ENCODE assay signal across 9 cellular contexts in genomic region chr9:79883073-79883645, GRCh38.
DNase-seq lines count a peak whose midpoint lies in the region; ATAC-seq and TF ChIP-seq lines count a peak whose summit lies in the region.
"Had no signal": no experiment of that assay in that cellular context is flagged by ENCODE, and none has a peak within 500 bp of the region (broad histone marks: within the 10 kb centered on the region; RNA-seq: fewer than 3 reads in every experiment).

No MANE protein-coding gene starts in this region.

- CTCF ChIA-PET in HEK293T (lab: Yijun Ruan, JAX), result no interaction called here

- DNase-seq in activated CD8-positive, alpha-beta memory T cell treated with anti-CD3 and anti-CD28 coated beads, Interleukin-2, amount 50 U/mL, for 4 hours, result peak; percentile 40
- peak; percentile 38 for DNase-seq in stimulated activated CD4-positive, alpha-beta T cell treated with anti-CD3 and anti-CD28 coated beads, Interleukin-15, amount 100 ng/mL, for 24 hours
- DNase-seq in C1 segment of cervical spinal cord (lab: John Stamatoyannopoulos, UW) (no peak), GM20000 (ENCODE audit: low spot score) (no peak), mesothelial cell of epicardium (ENCODE audit: low spot score in 2 of 2, unreplicated experiment in 2 of 2) (no peak), HEK293T (ENCODE audit: extremely low spot score) (no peak)

- H3K27ac Mint-ChIP-seq in mesothelial cell of epicardium, result no peak overlapping the region

- POLR2A ChIA-PET in HEK293T (lab: Yijun Ruan, JAX), result no interaction called here

- no peak overlapping the region for H3K4me3 Mint-ChIP-seq in mesothelial cell of epicardium

- H3K36me3 Mint-ChIP-seq in mesothelial cell of epicardium, result no peaks in the 10 kb centered on the region

- TF ChIP-seq CTCF in GM20000 (IDR thresholded peaks at IDR 0.05; ENCODE audit: extremely low read depth, missing control alignments) (no peak), mesothelial cell of epicardium (IDR thresholded peaks at IDR 0.05; ENCODE audit: unreplicated experiment) (no peak)

- H3K9me3 Mint-ChIP-seq in mesothelial cell of epicardium, result peaks cover 13% of the 10 kb centered on the region

- peak; percentile 79 for ATAC-seq in GM18909 (IDR thresholded peaks at IDR 0.05; ENCODE audit: poor library complexity, unreplicated experiment)
- ATAC-seq in HG03354 (IDR thresholded peaks at IDR 0.05; ENCODE audit: poor library complexity, severe bottlenecking, unreplicated experiment), result peak; percentile 69
- ATAC-seq: left lobe of liver had no signal

- H3K27me3 Mint-ChIP-seq in mesothelial cell of epicardium (ENCODE audit: low read depth), result peaks cover 38% of the 10 kb centered on the region

- H3K4me1 Mint-ChIP-seq in mesothelial cell of epicardium, result no peaks in the 10 kb centered on the region

TF ChIP-seq in HEK293T, 16 proteins besides CTCF, POLR2A, EP300 and RAD21:
- TF ChIP-seq ELF4 (IDR thresholded peaks at IDR 0.05) (no peak), ARNT (IDR thresholded peaks at IDR 0.05) (no peak), SUZ12 (IDR thresholded peaks at IDR 0.05) (no peak), FOXK2 (IDR thresholded peaks at IDR 0.05) (no peak), FOXM1 (IDR thresholded peaks at IDR 0.05; ENCODE audit: borderline replicate concordance) (no peak), TARDBP (IDR thresholded peaks at IDR 0.05) (no peak), CTBP1 (IDR thresholded peaks at IDR 0.05; ENCODE audit: borderline replicate concordance) (no peak), SP1 (IDR thresholded peaks at IDR 0.05) (no peak), L3MBTL2 (conservative IDR thresholded peaks at IDR 0.05) (no peak), NFRKB (IDR thresholded peaks at IDR 0.05) (no peak), PKNOX1 (IDR thresholded peaks at IDR 0.05) (no peak), FOXA1 (IDR thresholded peaks at IDR 0.05) (no peak), HDGF (IDR thresholded peaks at IDR 0.05; ENCODE audit: borderline replicate concordance) (no peak), ZNF384 (IDR thresholded peaks at IDR 0.05) (no peak), BHLHE40 (IDR thresholded peaks at IDR 0.05; ENCODE audit: borderline replicate concordance) (no peak), LEF1 (IDR thresholded peaks at IDR 0.05; ENCODE audit: borderline replicate concordance) (no peak)
TF ChIP-seq in HEK293T: peak in this region for 0.

Comparison
In these comparisons a context has a peak if more than half of its experiments do, and no peak if none do; other contexts are left out.
1. DNase-seq: peak in activated CD8-positive, alpha-beta memory T cell treated with anti-CD3 and anti-CD28 coated beads, Interleukin-2, amount 50 U/mL, for 4 hours (single experiment) and stimulated activated CD4-positive, alpha-beta T cell treated with anti-CD3 and anti-CD28 coated beads, Interleukin-15, amount 100 ng/mL, for 24 hours (single experiment); none in C1 segment of cervical spinal cord (0 of 14), GM20000 (single experiment), mesothelial cell of epicardium (0 of 2) and HEK293T (single experiment).